Comparison of ENCODE assay signal across 17 cellular contexts in genomic region chr2:121092095-121092494, GRCh38.
A peak's percentile ranks its signal among the peaks of the same experiment; 100 is the strongest.
DNase-seq lines count a peak whose midpoint lies in the region; FAIRE-seq and TF ChIP-seq lines count a peak whose summit lies in the region.
"Had no signal": no experiment of that assay in that cellular context is flagged by ENCODE, and none has a peak within 500 bp of the region (broad histone marks: within the 10 kb centered on the region; RNA-seq: fewer than 3 reads in every experiment).

No MANE protein-coding gene starts in this region.

- H3K4me3 ChIP-seq in Caco-2 (ENCODE audit: low read depth, low read length) (no peak overlapping the region), epithelial cell of esophagus (ENCODE audit: low read length) (no peak overlapping the region), small intestine (ENCODE audit: low read depth in 1 of 2, low read length in 2 of 2) (no peak overlapping the region)
- H3K4me3 ChIP-seq: GM23338 had no signal

- intact Hi-C loops in Caco-2 (cut with micrococcal nuclease; ENCODE audit: unreplicated experiment) = no loop called here

- H3K9me3 Mint-ChIP-seq in Caco-2 (ENCODE audit: unreplicated experiment) = peaks cover 24% of the 10 kb centered on the region

- no TSS peak for BruUV-seq in Caco-2 (replicated peaks; lab: Mats Ljungman, UMichigan)

- H3K4me1 Mint-ChIP-seq in Caco-2 (ENCODE audit: low read depth, unreplicated experiment) = peaks cover 7% of the 10 kb centered on the region
- H3K4me1 Mint-ChIP-seq: CD4-positive, CD25-positive, alpha-beta regulatory T cell; GM23338 had no signal

- H3K27me3 Mint-ChIP-seq in Caco-2 (ENCODE audit: insufficient read depth, unreplicated experiment) = no peaks in the 10 kb centered on the region
- H3K27me3 Mint-ChIP-seq: CD4-positive, CD25-positive, alpha-beta regulatory T cell had no signal

- peaks cover 25% of the 10 kb centered on the region for H3K9me3 ChIP-seq in Caco-2
- no peaks in the 10 kb centered on the region for H3K9me3 ChIP-seq in small intestine (ENCODE audit: control insufficient read depth, low read depth)

- H3K27ac Mint-ChIP-seq in Caco-2 (ENCODE audit: unreplicated experiment) = no peak overlapping the region
- H3K27ac Mint-ChIP-seq: CD4-positive, CD25-positive, alpha-beta regulatory T cell; GM23338 had no signal

- POLR2A ChIA-PET in Caco-2 (lab: Charles Lee) = interaction anchor here (0.6 to 1.6 kb wide), 3 partner anchors 17 to 43 kb away, joined by 3 to 12 read pairs (median 4); no protein-coding TSS in a partner anchor

- no peaks in the 10 kb centered on the region for H3K27me3 ChIP-seq in Caco-2 (replicated peaks; ENCODE audit: control insufficient read depth, insufficient read depth, low read length)
- no peaks in the 10 kb centered on the region for H3K27me3 ChIP-seq in small intestine (ENCODE audit: control insufficient read depth in 2 of 2, insufficient read depth in 2 of 2, low read length in 2 of 2)

- no peaks in the 10 kb centered on the region for H3K36me3 Mint-ChIP-seq in Caco-2 (ENCODE audit: insufficient read depth, unreplicated experiment)
- H3K36me3 Mint-ChIP-seq: CD4-positive, CD25-positive, alpha-beta regulatory T cell had no signal

- TF ChIP-seq CTCF in Caco-2 (IDR thresholded peaks at IDR 0.05; ENCODE audit: insufficient read depth in 1 of 2, low read depth in 1 of 2, low read length in 1 of 2, severe bottlenecking in 1 of 2, unreplicated experiment in 1 of 2) (no peak), epithelial cell of esophagus (IDR thresholded peaks at IDR 0.05; ENCODE audit: insufficient read depth, low read depth, low read length, missing control alignments) (no peak)

- FAIRE-seq in small intestine (lab: Jason Lieb, UNC) = no peak
- FAIRE-seq: GM12892 had no signal

- H3K4me3 Mint-ChIP-seq in Caco-2 (ENCODE audit: unreplicated experiment) = no peak overlapping the region
- H3K4me3 Mint-ChIP-seq: CD4-positive, CD25-positive, alpha-beta regulatory T cell; GM23338 had no signal

- H3K36me3 ChIP-seq in Caco-2 (ENCODE audit: control insufficient read depth, insufficient read depth, low read length) (no peaks in the 10 kb centered on the region), small intestine (ENCODE audit: control insufficient read depth in 2 of 2, insufficient read depth in 2 of 2, low read length in 2 of 2) (no peaks in the 10 kb centered on the region)

- peaks cover 5% of the 10 kb centered on the region; the same call in 1 of the 2 replicates for H3K4me1 ChIP-seq in Caco-2
- no peaks in the 10 kb centered on the region for H3K4me1 ChIP-seq in small intestine (ENCODE audit: control insufficient read depth in 2 of 2, insufficient read depth in 1 of 2, low read depth in 1 of 2, low read length in 1 of 2)

- CTCF ChIA-PET in Caco-2 (lab: Charles Lee) = interaction anchor here (0.6 to 1.8 kb wide), 5 partner anchors 12 to 356 kb away, joined by 3 to 9 read pairs (median 6); no protein-coding TSS in a partner anchor

- DNase-seq in Caco-2 = peak; percentile 71 to 76
- peak; percentile 17 for DNase-seq in HT-29 (ENCODE audit: low spot score)
- DNase-seq in epithelial cell of esophagus (ENCODE audit: low read depth) = peak; percentile 30
- peak; percentile 20 for DNase-seq in small intestine
- DNase-seq in iPS-NIHi7 (ENCODE audit: extremely low spot score) = no peak
- DNase-seq in glomerular visceral epithelial cell (ENCODE audit: extremely low spot score) = no peak
- no peak for DNase-seq in HuH-7 (ENCODE audit: low spot score)
- DNase-seq: ACHN; AML-193; CD4-positive, CD25-positive, alpha-beta regulatory T cell; GF-D8; NCI-H1105; NCI-H187; NCI-H345; SHP77 treated with DMSO at 0.1 percent for 48 hours had no signal

- WGBS in small intestine, 3 donors = 38 to 77% (median 62%) methylated on average over 2 of the region's 2 CpGs

- no peak overlapping the region for H3K27ac ChIP-seq in small intestine (ENCODE audit: low read depth in 1 of 2, low read length in 1 of 2)

Comparison
In these comparisons a context has a peak if more than half of its experiments do, and no peak if none do; other contexts are left out.
1. DNase-seq: peak in Caco-2 (2 of 2), HT-29 (single experiment), epithelial cell of esophagus (single experiment) and small intestine (single experiment); none in iPS-NIHi7 (single experiment), glomerular visceral epithelial cell (single experiment) and HuH-7 (single experiment).